In the genomic region with DNA sequence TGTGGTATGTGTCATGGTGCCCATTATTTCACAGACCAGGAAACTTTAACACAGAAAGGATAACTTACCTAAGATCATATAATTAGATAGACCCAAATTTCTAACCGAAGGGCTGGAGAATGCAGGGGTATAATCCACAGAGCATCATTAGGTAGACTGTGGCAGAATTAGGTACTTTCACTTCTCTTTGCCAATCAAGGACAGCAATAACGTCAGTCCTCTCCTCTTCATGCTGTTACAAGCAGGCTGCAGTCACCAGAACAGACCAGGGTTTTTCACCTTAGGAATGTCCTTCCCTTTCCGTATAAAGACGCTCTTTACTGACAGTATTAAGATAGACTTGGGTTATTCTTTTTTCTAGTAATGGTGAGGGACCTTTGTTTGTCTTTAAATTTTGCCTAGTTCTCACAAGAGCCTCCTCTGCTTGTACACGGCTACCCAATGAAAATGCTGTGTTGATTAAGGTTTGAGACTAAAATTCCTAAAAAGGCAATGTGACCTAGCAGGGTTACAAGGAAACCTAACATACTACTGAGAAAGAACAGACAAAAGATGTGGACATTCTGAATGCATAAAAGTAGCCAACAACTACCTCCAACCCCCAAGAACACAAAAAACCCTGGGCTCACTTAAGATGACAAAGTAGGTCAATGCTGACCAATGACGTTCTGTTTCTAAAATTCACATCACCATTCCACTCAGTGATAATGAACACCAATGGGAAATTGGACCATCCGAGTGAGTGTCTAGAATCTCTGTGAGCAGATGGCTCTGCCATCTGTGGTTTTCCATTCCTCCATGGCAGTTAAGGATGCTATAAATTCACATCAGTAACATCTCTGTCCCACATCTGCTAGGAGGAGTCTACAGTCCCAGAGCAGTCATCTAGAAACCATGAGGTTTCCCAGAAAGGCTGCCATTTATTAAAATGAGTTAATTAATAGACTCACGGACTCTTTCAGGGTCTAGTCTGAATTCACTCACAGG, we compare ENCODE assay signal across 8 cellular contexts. TPM values are rescaled to one million over a fixed set of nuclear protein-coding genes. Genes with fewer than 3 reads are reported as not detected.
DNase-seq lines count a peak whose midpoint lies in the region; ATAC-seq and TF ChIP-seq lines count a peak whose summit lies in the region.

No MANE protein-coding gene starts in this region.

- no peak for TF ChIP-seq EP300 in tibial nerve (IDR thresholded peaks at IDR 0.05)

- DNase-seq in GM13977 (ENCODE audit: low spot score) (peak; percentile 62), HCT116 (ENCODE audit: low read depth, low spot score) (no peak), NCI-H524 (lab: John Stamatoyannopoulos, UW) (peak; percentile 87 to 96), chondrocyte (ENCODE audit: low spot score) (no peak), SKM-1 treated with dmso at 0.1 percent for 144 hours (lab: John Stamatoyannopoulos, UW; ENCODE audit: unreplicated experiment) (no peak), tibial nerve (ENCODE audit: low spot score in 2 of 2) (no peak), activated gamma-delta T cell (lab: John Stamatoyannopoulos, UW) (no peak)

- in situ Hi-C loops in GM13977 (cut with MboI; ENCODE audit: low pct_unique_long_range_greater_than_20kb, low sequenced_read_pairs, unreplicated experiment) = no loop called here

- H3K27ac Mint-ChIP-seq in chondrocyte (ENCODE audit: unreplicated experiment) = peak overlapping the region; percentile 46

- H3K27ac ChIP-seq in HCT116 (ENCODE audit: low read depth, low read length) = no peak overlapping the region
- peak overlapping the region in 2 of 4 donors; percentile 58 to 90 for H3K27ac ChIP-seq in tibial nerve

- peak overlapping the region; percentile 97 for H3K4me2 ChIP-seq in HCT116 (ENCODE audit: low read length)

- 0 out of 2 replicates have a peak, but pooled peaks cover 5% of the 10 kb centered on the region for H4K20me1 ChIP-seq in HCT116 (ENCODE audit: insufficient read depth)

- TSS peak; percentile 37 for BruUV-seq in HCT116 (replicated peaks; lab: Mats Ljungman, UMichigan)

- H3K27me3 Mint-ChIP-seq in chondrocyte (ENCODE audit: low read depth) = no peaks in the 10 kb centered on the region

- H3K36me3 Mint-ChIP-seq in chondrocyte (ENCODE audit: low read depth) = no peaks in the 10 kb centered on the region

- no peaks in the 10 kb centered on the region for H3K27me3 ChIP-seq in HCT116 (ENCODE audit: insufficient read depth, low read length)
- H3K27me3 ChIP-seq in neuron (ENCODE audit: insufficient read depth, low read length) = no peaks in the 10 kb centered on the region
- H3K27me3 ChIP-seq in tibial nerve = no peaks in the 10 kb centered on the region

- H3K4me1 Mint-ChIP-seq in chondrocyte (ENCODE audit: low read depth) = peaks cover 40% of the 10 kb centered on the region

- intact Hi-C loops in HCT116 (cut with micrococcal nuclease) = no loop called here

- H3K4me3 Mint-ChIP-seq in chondrocyte (ENCODE audit: unreplicated experiment) = peak overlapping the region; percentile 91

- H3K4me1 ChIP-seq in HCT116 (ENCODE audit: control insufficient read depth in 1 of 2, insufficient read depth in 2 of 2, low read length in 2 of 2) (peaks cover 5 to 22% of the 10 kb centered on the region in 2 experiments; a peak in 3 of 4 replicates), neuron (ENCODE audit: insufficient read depth, low read length) (peaks cover 33% of the 10 kb centered on the region), tibial nerve (peaks cover 0 to 52% (median 17%) of the 10 kb centered on the region in 4 donors)

- TF ChIP-seq RAD21 in HCT116 (IDR thresholded peaks at IDR 0.05; ENCODE audit: low read depth) = no peak

- TF ChIP-seq CTCF in GM13977 (IDR thresholded peaks at IDR 0.05; ENCODE audit: extremely low read depth, insufficient read depth, missing control alignments) = no peak
- TF ChIP-seq CTCF in HCT116 (IDR thresholded peaks at IDR 0.05 in 2 of 3, conservative IDR thresholded peaks at IDR 0.05 in 1 of 3; ENCODE audit: borderline replicate concordance in 1 of 3, insufficient read depth in 1 of 3, low read depth in 2 of 3, low read length in 2 of 3) = no peak
- TF ChIP-seq CTCF in chondrocyte (IDR thresholded peaks at IDR 0.05) = no peak
- TF ChIP-seq CTCF in tibial nerve (IDR thresholded peaks at IDR 0.05) = no peak

- 39 to 45% methylated on average over 8 of the region's 8 CpGs for WGBS in tibial nerve, 2 donors

- RAD21 ChIA-PET in HCT116 (lab: Charles Lee; ENCODE audit: low non-redundant PET in 1 of 2, low total read pairs in 2 of 2, uncharacterized antibody in 2 of 2, unreplicated experiment in 2 of 2) = no interaction called here

- H2AFZ ChIP-seq in HCT116 (ENCODE audit: low read depth, low read length, poor library complexity, severe bottlenecking) (no peak overlapping the region), neuron (ENCODE audit: low read depth, low read length) (no peak overlapping the region)

- H3K36me3 ChIP-seq in HCT116 (ENCODE audit: control insufficient read depth in 1 of 2, insufficient read depth in 2 of 2, low read length in 2 of 2) = peaks cover 7 to 26% of the 10 kb centered on the region in 2 experiments
- peaks cover 5% of the 10 kb centered on the region for H3K36me3 ChIP-seq in neuron (ENCODE audit: insufficient read depth, low read length)
- no peaks in the 10 kb centered on the region for H3K36me3 ChIP-seq in tibial nerve

- H3K9me3 Mint-ChIP-seq in chondrocyte (ENCODE audit: low read depth) = no peaks in the 10 kb centered on the region

- no peaks in the 10 kb centered on the region for H3K9me2 ChIP-seq in HCT116 (ENCODE audit: insufficient read depth)

- CTCF ChIA-PET in HCT116 (lab: Charles Lee) = no interaction called here

- POLR2A ChIA-PET in HCT116 (lab: Charles Lee) = no interaction called here

- peak overlapping the region; percentile 92; the same call in 1 of the 2 replicates for H3K9ac ChIP-seq in HCT116 (ENCODE audit: low read length)

- H3K9me3 ChIP-seq in HCT116 (ENCODE audit: control insufficient read depth in 1 of 2, insufficient read depth in 1 of 2, low read depth in 1 of 2, low read length in 2 of 2) (no peaks in the 10 kb centered on the region), neuron (ENCODE audit: low read length) (no peaks in the 10 kb centered on the region), tibial nerve (no peaks in the 10 kb centered on the region)

- TF ChIP-seq POLR2A in HCT116 (IDR thresholded peaks at IDR 0.05; ENCODE audit: borderline replicate concordance, extremely low read depth, insufficient read depth, insufficient read length) (no peak), tibial nerve (IDR thresholded peaks at IDR 0.05) (no peak)

- H3K4me3 ChIP-seq in HCT116 (replicated peaks in 1 of 2; ENCODE audit: low read depth in 1 of 2, low read length in 2 of 2) (peak overlapping the region in 1 of 2 experiments; percentile 87; a peak in 1 of 4 replicates), neuron (ENCODE audit: low read length) (peak overlapping the region; percentile 78), tibial nerve (peak overlapping the region in 2 of 4 donors; percentile 74 to 84)

- ATAC-seq in HCT116 = no peak

- H3K79me2 ChIP-seq in HCT116 (ENCODE audit: insufficient read depth, low read length) = peaks cover 66% of the 10 kb centered on the region

TF ChIP-seq in HCT116, 20 proteins besides CTCF, POLR2A, EP300 and RAD21:
- TF ChIP-seq JUND (IDR thresholded peaks at IDR 0.05) (no peak), SIN3A (IDR thresholded peaks at IDR 0.05; ENCODE audit: low read depth) (no peak), ZNF274 (IDR thresholded peaks at IDR 0.05; ENCODE audit: low read depth, low read length) (no peak), CEBPB (IDR thresholded peaks at IDR 0.05; ENCODE audit: low read depth) (no peak), FOSL1 (IDR thresholded peaks at IDR 0.05; ENCODE audit: low read depth) (no peak), TCF7L2 (IDR thresholded peaks at IDR 0.05; ENCODE audit: borderline replicate concordance, extremely low read depth, insufficient read depth, insufficient read length) (no peak)
- TF ChIP-seq, protein P1, sequence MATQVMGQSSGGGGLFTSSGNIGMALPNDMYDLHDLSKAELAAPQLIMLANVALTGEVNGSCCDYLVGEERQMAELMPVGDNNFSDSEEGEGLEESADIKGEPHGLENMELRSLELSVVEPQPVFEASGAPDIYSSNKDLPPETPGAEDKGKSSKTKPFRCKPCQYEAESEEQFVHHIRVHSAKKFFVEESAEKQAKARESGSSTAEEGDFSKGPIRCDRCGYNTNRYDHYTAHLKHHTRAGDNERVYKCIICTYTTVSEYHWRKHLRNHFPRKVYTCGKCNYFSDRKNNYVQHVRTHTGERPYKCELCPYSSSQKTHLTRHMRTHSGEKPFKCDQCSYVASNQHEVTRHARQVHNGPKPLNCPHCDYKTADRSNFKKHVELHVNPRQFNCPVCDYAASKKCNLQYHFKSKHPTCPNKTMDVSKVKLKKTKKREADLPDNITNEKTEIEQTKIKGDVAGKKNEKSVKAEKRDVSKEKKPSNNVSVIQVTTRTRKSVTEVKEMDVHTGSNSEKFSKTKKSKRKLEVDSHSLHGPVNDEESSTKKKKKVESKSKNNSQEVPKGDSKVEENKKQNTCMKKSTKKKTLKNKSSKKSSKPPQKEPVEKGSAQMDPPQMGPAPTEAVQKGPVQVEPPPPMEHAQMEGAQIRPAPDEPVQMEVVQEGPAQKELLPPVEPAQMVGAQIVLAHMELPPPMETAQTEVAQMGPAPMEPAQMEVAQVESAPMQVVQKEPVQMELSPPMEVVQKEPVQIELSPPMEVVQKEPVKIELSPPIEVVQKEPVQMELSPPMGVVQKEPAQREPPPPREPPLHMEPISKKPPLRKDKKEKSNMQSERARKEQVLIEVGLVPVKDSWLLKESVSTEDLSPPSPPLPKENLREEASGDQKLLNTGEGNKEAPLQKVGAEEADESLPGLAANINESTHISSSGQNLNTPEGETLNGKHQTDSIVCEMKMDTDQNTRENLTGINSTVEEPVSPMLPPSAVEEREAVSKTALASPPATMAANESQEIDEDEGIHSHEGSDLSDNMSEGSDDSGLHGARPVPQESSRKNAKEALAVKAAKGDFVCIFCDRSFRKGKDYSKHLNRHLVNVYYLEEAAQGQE (IDR thresholded peaks at IDR 0.05; ENCODE audit: low read depth) = no peak
- TF ChIP-seq, protein P2, sequence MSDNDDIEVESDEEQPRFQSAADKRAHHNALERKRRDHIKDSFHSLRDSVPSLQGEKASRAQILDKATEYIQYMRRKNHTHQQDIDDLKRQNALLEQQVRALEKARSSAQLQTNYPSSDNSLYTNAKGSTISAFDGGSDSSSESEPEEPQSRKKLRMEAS (IDR thresholded peaks at IDR 0.05) = no peak

RNA-seq across cellular contexts. Expression of a gene that starts 2.1 kb away (rescaled TPM):
- total RNA-seq in HCT116 (2021; ENCODE audit: unreplicated experiment) (149 TPM), chondrocyte (196 to 412 TPM (median 198 TPM) in 3 replicates), tibial nerve (10 to 100 TPM; 61.4 to 84.3 (median 76.2) TPM)
- 122 and 137 TPM in 2 replicates for polyA plus RNA-seq in HCT116 (2012)

Comparison
In these comparisons a context has a peak if more than half of its experiments do, and no peak if none do; other contexts are left out.
1. DNase-seq: peak in GM13977 (single experiment) and NCI-H524 (2 of 2); none in HCT116 (single experiment), chondrocyte (single experiment), SKM-1 treated with dmso at 0.1 percent for 144 hours (single experiment), tibial nerve (0 of 2) and activated gamma-delta T cell (single experiment).